ENCODE assay signal across 10 cellular contexts in genomic region chr2:11402436-11402835, GRCh38.
"Had no signal": no experiment of that assay in that cellular context is flagged by ENCODE, and none has a peak within 500 bp of the region (broad histone marks: within the 10 kb centered on the region; RNA-seq: fewer than 3 reads in every experiment).

No MANE protein-coding gene starts in this region.

- H3K36me3 Mint-ChIP-seq: IgD-negative memory B cell had no signal

- H3K9ac ChIP-seq: GM23248 had no signal

- H3K9me3 Mint-ChIP-seq: HFFc6, IgD-negative memory B cell had no signal

- DNase-seq: GM23248, GOT3, H7, HFFc6, KG1 had no signal

- H3K4me3 ChIP-seq: GM23248, HAP-1 had no signal

- H3K36me3 ChIP-seq: HAP-1 had no signal

- H3K4me3 Mint-ChIP-seq: HFFc6, IgD-negative memory B cell had no signal

- H3K4me1 ChIP-seq: HAP-1 had no signal

- H3K9me3 ChIP-seq: HAP-1 had no signal

- H3K27ac Mint-ChIP-seq: HFFc6, IgD-negative memory B cell had no signal

- ATAC-seq: HCT116, HepG2 had no signal

- H2AFZ ChIP-seq: GM23248 had no signal

- H3K27ac ChIP-seq: GM23248, HL-60 had no signal
